In genomic region chrX:154333837-154334271, GRCh38 we compare ENCODE assay signal across 16 cellular contexts. TPM values are rescaled to one million over a fixed set of nuclear protein-coding genes. Genes with fewer than 3 reads are reported as not detected.
A peak's percentile ranks its signal among the peaks of the same experiment; 100 is the strongest.
DNase-seq lines count a peak whose midpoint lies in the region; ATAC-seq and TF ChIP-seq lines count a peak whose summit lies in the region.
"Had no signal": no experiment of that assay in that cellular context is flagged by ENCODE, and none has a peak within 500 bp of the region (broad histone marks: within the 10 kb centered on the region; RNA-seq: fewer than 3 reads in every experiment).

No MANE protein-coding gene starts in this region.

- no peaks in the 10 kb centered on the region for H3K9me3 Mint-ChIP-seq in CD8-positive, alpha-beta T cell

- TF ChIP-seq POLR2A in GM18505 (IDR thresholded peaks at IDR 0.05; ENCODE audit: borderline replicate concordance, extremely low read depth, insufficient read depth, insufficient read length) (no peak), NB4 (IDR thresholded peaks at IDR 0.05; ENCODE audit: extremely low read depth, insufficient read length) (no peak)

- DNase-seq in NB4 (ENCODE audit: low read depth) (peak; percentile 34), medulla oblongata (ENCODE audit: extremely low spot score) (peak; percentile 28), UCSD-AML1 (lab: John Stamatoyannopoulos, UW; ENCODE audit: unreplicated experiment) (no peak), NCI-H82 (lab: John Stamatoyannopoulos, UW) (no peak), OCI-M1 (lab: John Stamatoyannopoulos, UW) (no peak)
- no peak for DNase-seq in CD8-positive, alpha-beta T cell
- DNase-seq: activated CD4-positive, alpha-beta T cell treated with anti-CD3 and anti-CD28 coated beads for 1 hour; GOT3; NCI-H524 treated with DMSO at 0.1 percent for 48 hours; substantia nigra had no signal

- peaks cover 23% of the 10 kb centered on the region for H3K4me1 Mint-ChIP-seq in CD8-positive, alpha-beta T cell (ENCODE audit: low read depth)

- H3K36me3 Mint-ChIP-seq in CD8-positive, alpha-beta T cell, result no peaks in the 10 kb centered on the region

- H3K4me3 Mint-ChIP-seq in CD8-positive, alpha-beta T cell, result no peak overlapping the region

- no peak overlapping the region for H3K27ac Mint-ChIP-seq in CD8-positive, alpha-beta T cell

- H3K27ac ChIP-seq in CD8-positive, alpha-beta T cell (ENCODE audit: low read depth, low read length), result no peak overlapping the region
- H3K27ac ChIP-seq: cardiac muscle cell had no signal

- H3K36me3 ChIP-seq in CD8-positive, alpha-beta T cell (ENCODE audit: insufficient read depth, low read length), result no peaks in the 10 kb centered on the region
- H3K36me3 ChIP-seq: cardiac muscle cell had no signal

- intact Hi-C loops in CD8-positive, alpha-beta T cell (cut with DNase I, micrococcal nuclease), result no loop called here

- peak; percentile 53 for ATAC-seq in GM18505 (IDR thresholded peaks at IDR 0.05; ENCODE audit: unreplicated experiment)
- peak; percentile 77 for ATAC-seq in GM21576 (IDR thresholded peaks at IDR 0.05; ENCODE audit: unreplicated experiment)
- ATAC-seq in CD8-positive, alpha-beta T cell, result no peak

- TF ChIP-seq CTCF in NB4 (IDR thresholded peaks at IDR 0.05; ENCODE audit: low read depth, low read length), result no peak
- TF ChIP-seq CTCF in CD8-positive, alpha-beta T cell (IDR thresholded peaks at IDR 0.05), result no peak

- no peak overlapping the region for H3K4me3 ChIP-seq in NB4 (ENCODE audit: low read depth, low read length)
- no peak overlapping the region for H3K4me3 ChIP-seq in CD8-positive, alpha-beta T cell (ENCODE audit: low read depth, low read length)
- H3K4me3 ChIP-seq: cardiac muscle cell had no signal

- CTCF ChIA-PET in CD8-positive, alpha-beta T cell (lab: Charles Lee), result interaction anchor here (1.5 kb wide), 1 partner anchor 16 kb away, joined by 5 read pairs; no protein-coding TSS in a partner anchor

- H3K27me3 Mint-ChIP-seq in CD8-positive, alpha-beta T cell (ENCODE audit: low read depth), result no peaks in the 10 kb centered on the region

- peaks cover 20% of the 10 kb centered on the region for H3K4me1 ChIP-seq in CD8-positive, alpha-beta T cell (ENCODE audit: insufficient read depth, low read length)

- H3K9me3 ChIP-seq in CD8-positive, alpha-beta T cell (ENCODE audit: low read length), result no peaks in the 10 kb centered on the region

- no peaks in the 10 kb centered on the region for H3K27me3 ChIP-seq in CD8-positive, alpha-beta T cell (ENCODE audit: insufficient read depth, low read length)
- H3K27me3 ChIP-seq: cardiac muscle cell had no signal

- POLR2A ChIA-PET in CD8-positive, alpha-beta T cell (lab: Charles Lee), result no interaction called here

RNA-seq across cellular contexts. Expression of gene TKTL1, which starts 38.3 kb away (rescaled TPM):
- total RNA-seq in CD8-positive, alpha-beta T cell, result 1 to 10 TPM in 1 of 2 experiments, under 1 TPM in 1; 1.00 to 1.3 TPM
- total RNA-seq: cardiac muscle cell, lung microvascular endothelial cell had no signal

RNA-seq across cellular contexts. Expression of gene TEX28, which starts 38.9 kb away (rescaled TPM):
- not detected for total RNA-seq in CD8-positive, alpha-beta T cell
- total RNA-seq: cardiac muscle cell, frontal cortex, lung microvascular endothelial cell, skeletal muscle tissue had no signal

RNA-seq across cellular contexts. Expression of gene FLNA, which starts 40.6 kb away (rescaled TPM):
- 1,000 to 10,000 TPM; 1,274 to 1,333 TPM for total RNA-seq in CD8-positive, alpha-beta T cell

RNA-seq across cellular contexts. Expression of gene EMD, which starts 45.2 kb away (rescaled TPM):
- 100 to 1,000 TPM; 176 TPM for total RNA-seq in CD8-positive, alpha-beta T cell

Comparison
In these comparisons a context has a peak if more than half of its experiments do, and no peak if none do; other contexts are left out.
1. DNase-seq: peak in NB4 (single experiment) and medulla oblongata (single experiment); none in UCSD-AML1 (single experiment), NCI-H82 (single experiment), CD8-positive, alpha-beta T cell (0 of 7) and OCI-M1 (single experiment).